26 cellular contexts compared by ENCODE assay signal in the genomic region with DNA sequence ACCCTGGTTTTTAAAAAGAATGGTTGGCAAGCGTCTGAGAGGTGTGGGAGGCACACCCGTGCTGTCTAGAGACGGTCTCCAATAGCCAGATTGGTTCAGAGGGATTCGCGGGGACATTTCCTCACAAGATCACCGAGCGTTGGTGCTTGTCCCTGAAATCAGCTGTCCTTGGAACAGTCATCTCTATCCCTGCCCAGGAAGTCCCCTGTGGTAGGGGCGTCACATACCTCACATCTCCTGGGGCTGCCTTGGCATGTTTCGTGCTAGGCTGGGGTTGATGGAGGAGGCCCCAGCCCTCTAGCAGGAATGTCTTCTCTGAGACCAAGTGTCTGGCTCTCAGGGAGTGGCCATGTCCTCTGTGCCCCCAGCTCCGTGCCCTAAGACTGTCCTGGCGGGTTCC. TPM values are rescaled to one million over a fixed set of nuclear protein-coding genes. Genes with fewer than 3 reads are reported as not detected.
DNase-seq lines count a peak whose midpoint lies in the region; ATAC-seq and TF ChIP-seq lines count a peak whose summit lies in the region.
"Had no signal": no experiment of that assay in that cellular context is flagged by ENCODE, and none has a peak within 500 bp of the region (broad histone marks: within the 10 kb centered on the region; RNA-seq: fewer than 3 reads in every experiment).

No MANE protein-coding gene starts in this region.

- H3K9me3 Mint-ChIP-seq in stimulated activated naive CD8-positive, alpha-beta T cell treated with anti-CD3 and anti-CD28 coated beads, Interleukin-15, amount 100 ng/mL, for 72 hours: no peaks in the 10 kb centered on the region
- no peaks in the 10 kb centered on the region for H3K9me3 Mint-ChIP-seq in neural progenitor cell
- H3K9me3 Mint-ChIP-seq: activated B cell treated with CpG ODN at 0.5 μM for 24 hours; activated T-cell treated with anti-CD3 and anti-CD28 coated beads, Interleukin-2, amount 50 U/mL, for 72 hours; effector memory CD8-positive, alpha-beta T cell; neural crest cell had no signal

- H3K27me3 Mint-ChIP-seq in stimulated activated naive CD8-positive, alpha-beta T cell treated with anti-CD3 and anti-CD28 coated beads, Interleukin-15, amount 100 ng/mL, for 72 hours: peaks cover 46% of the 10 kb centered on the region
- peaks cover 16% of the 10 kb centered on the region for H3K27me3 Mint-ChIP-seq in neural progenitor cell (ENCODE audit: insufficient read depth, low read depth)

- peaks cover 71% of the 10 kb centered on the region for H3K4me1 Mint-ChIP-seq in stimulated activated naive CD8-positive, alpha-beta T cell treated with anti-CD3 and anti-CD28 coated beads, Interleukin-15, amount 100 ng/mL, for 72 hours
- H3K4me1 Mint-ChIP-seq in neural progenitor cell: peaks cover 61% of the 10 kb centered on the region
- H3K4me1 Mint-ChIP-seq: CD8-positive, alpha-beta memory T cell had no signal

- CTCF ChIA-PET in HEK293T (lab: Yijun Ruan, JAX): no interaction called here

- no peak overlapping the region for H2AFZ ChIP-seq in neural progenitor cell (replicated peaks)

- no peak overlapping the region for H3K27ac Mint-ChIP-seq in stimulated activated naive CD8-positive, alpha-beta T cell treated with anti-CD3 and anti-CD28 coated beads, Interleukin-15, amount 100 ng/mL, for 72 hours
- H3K27ac Mint-ChIP-seq in neural progenitor cell: peak overlapping the region; percentile 79
- H3K27ac Mint-ChIP-seq: activated B cell treated with CpG ODN at 0.5 μM for 24 hours; activated T-cell treated with anti-CD3 and anti-CD28 coated beads, Interleukin-2, amount 50 U/mL, for 72 hours; B cell; CD8-positive, alpha-beta memory T cell had no signal

- H3K36me3 Mint-ChIP-seq in neural progenitor cell: no peaks in the 10 kb centered on the region
- H3K36me3 Mint-ChIP-seq: CD8-positive, alpha-beta memory T cell had no signal

- no peak for DNase-seq in stimulated activated naive CD8-positive, alpha-beta T cell treated with anti-CD3 and anti-CD28 coated beads, Interleukin-15, Interleukin-2, amounts not matched to agents 100 U/mL and 50 U/mL, for 24 hours
- DNase-seq in stimulated activated naive CD8-positive, alpha-beta T cell treated with anti-CD3 and anti-CD28 coated beads, Interleukin-15, amount 100 ng/mL, for 72 hours: no peak
- DNase-seq in left cardiac atrium (peak; percentile 18), neural progenitor cell (ENCODE audit: low spot score) (no peak), HEK293T (ENCODE audit: extremely low spot score) (no peak), NCI-H1092 (lab: John Stamatoyannopoulos, UW) (no peak), upper lobe of right lung (no peak)
- DNase-seq: activated B cell treated with CpG ODN at 0.5 μM for 24 hours; activated CD4-positive, alpha-beta T cell treated with anti-CD3 and anti-CD28 coated beads, Interleukin-2, amount 50 U/mL, for 1 hour; activated naive CD4-positive, alpha-beta T cell treated with Interleukin-2 at 50 U/mL for 16 hours; activated T-cell treated with anti-CD3 and anti-CD28 coated beads, Interleukin-2, amount 50 U/mL, for 72 hours; CD8-positive, alpha-beta memory T cell; colonic mucosa; DMS 273 treated with DMSO at 0.1 percent for 48 hours; effector memory CD8-positive, alpha-beta T cell; foreskin melanocyte; NCI-H2029; NCI-H2227 treated with DMSO at 0.1 percent for 48 hours; NCI-H526 treated with DMSO at 0.1 percent for 48 hours; stimulated activated naive CD4-positive, alpha-beta T cell had no signal

- POLR2A ChIA-PET in HEK293T (lab: Yijun Ruan, JAX): no interaction called here

- no peak overlapping the region for H3K4me3 ChIP-seq in neural progenitor cell
- H3K4me3 ChIP-seq in upper lobe of right lung: no peak overlapping the region
- H3K4me3 ChIP-seq: breast epithelium, colonic mucosa, HAP-1, mucosa of descending colon had no signal

- no peaks in the 10 kb centered on the region for H3F3A ChIP-seq in neural progenitor cell (ENCODE audit: low read depth)

- no peak overlapping the region for H3K4me3 Mint-ChIP-seq in stimulated activated naive CD8-positive, alpha-beta T cell treated with anti-CD3 and anti-CD28 coated beads, Interleukin-15, amount 100 ng/mL, for 72 hours
- no peak overlapping the region for H3K4me3 Mint-ChIP-seq in neural progenitor cell
- H3K4me3 Mint-ChIP-seq: activated B cell treated with CpG ODN at 0.5 μM for 24 hours; activated T-cell treated with anti-CD3 and anti-CD28 coated beads, Interleukin-2, amount 50 U/mL, for 72 hours; B cell; CD8-positive, alpha-beta memory T cell; effector memory CD8-positive, alpha-beta T cell; neural crest cell had no signal

- H4K20me1 ChIP-seq in neural progenitor cell (ENCODE audit: low read depth): no peaks in the 10 kb centered on the region

- TF ChIP-seq CTCF in neural progenitor cell (IDR thresholded peaks at IDR 0.05) (no peak), upper lobe of right lung (IDR thresholded peaks at IDR 0.05) (no peak)

- H3K9ac ChIP-seq in neural progenitor cell: no peak overlapping the region

- peaks cover 15% of the 10 kb centered on the region for H3K4me1 ChIP-seq in neural progenitor cell
- H3K4me1 ChIP-seq in upper lobe of right lung: peaks cover 4% of the 10 kb centered on the region
- H3K4me1 ChIP-seq: breast epithelium, colonic mucosa, HAP-1 had no signal

- H3K79me2 ChIP-seq in neural progenitor cell (ENCODE audit: low read depth): no peaks in the 10 kb centered on the region

- H3K27me3 ChIP-seq in neural progenitor cell (peaks cover under 1% of the 10 kb centered on the region), upper lobe of right lung (no peaks in the 10 kb centered on the region)
- H3K27me3 ChIP-seq: breast epithelium, colonic mucosa had no signal

- H3K4me2 ChIP-seq in neural progenitor cell: no peak overlapping the region

- intact Hi-C loops in left cardiac atrium (cut with DNase I): no loop called here
- intact Hi-C loops in upper lobe of right lung (cut with DNase I): no loop called here

- no peaks in the 10 kb centered on the region for H3K9me3 ChIP-seq in neural progenitor cell (ENCODE audit: low read depth)
- no peaks in the 10 kb centered on the region for H3K9me3 ChIP-seq in upper lobe of right lung
- H3K9me3 ChIP-seq: breast epithelium, colonic mucosa, HAP-1, mucosa of descending colon had no signal

- ATAC-seq in stimulated activated naive CD8-positive, alpha-beta T cell treated with anti-CD3 and anti-CD28 coated beads, Interleukin-15, Interleukin-2, amounts not matched to agents 100 U/mL and 50 U/mL, for 24 hours: peak; percentile 16
- ATAC-seq in stimulated activated naive CD8-positive, alpha-beta T cell treated with anti-CD3 and anti-CD28 coated beads, Interleukin-15, amount 100 ng/mL, for 72 hours: no peak
- ATAC-seq in left cardiac atrium: no peak
- no peak for ATAC-seq in GM18861 (IDR thresholded peaks at IDR 0.05; ENCODE audit: unreplicated experiment)
- no peak for ATAC-seq in upper lobe of right lung
- ATAC-seq: effector memory CD8-positive, alpha-beta T cell; mucosa of descending colon had no signal

- H3K36me3 ChIP-seq in neural progenitor cell (no peaks in the 10 kb centered on the region), upper lobe of right lung (no peaks in the 10 kb centered on the region)
- H3K36me3 ChIP-seq: breast epithelium, colonic mucosa, HAP-1 had no signal

- no peak overlapping the region for H3K27ac ChIP-seq in neural progenitor cell
- H3K27ac ChIP-seq in upper lobe of right lung: no peak overlapping the region
- H3K27ac ChIP-seq: colonic mucosa had no signal

TF ChIP-seq in HEK293T, 16 proteins besides CTCF, POLR2A, EP300 and RAD21:
- TF ChIP-seq CTBP1 (IDR thresholded peaks at IDR 0.05; ENCODE audit: borderline replicate concordance): no peak
- TF ChIP-seq, protein P1, sequence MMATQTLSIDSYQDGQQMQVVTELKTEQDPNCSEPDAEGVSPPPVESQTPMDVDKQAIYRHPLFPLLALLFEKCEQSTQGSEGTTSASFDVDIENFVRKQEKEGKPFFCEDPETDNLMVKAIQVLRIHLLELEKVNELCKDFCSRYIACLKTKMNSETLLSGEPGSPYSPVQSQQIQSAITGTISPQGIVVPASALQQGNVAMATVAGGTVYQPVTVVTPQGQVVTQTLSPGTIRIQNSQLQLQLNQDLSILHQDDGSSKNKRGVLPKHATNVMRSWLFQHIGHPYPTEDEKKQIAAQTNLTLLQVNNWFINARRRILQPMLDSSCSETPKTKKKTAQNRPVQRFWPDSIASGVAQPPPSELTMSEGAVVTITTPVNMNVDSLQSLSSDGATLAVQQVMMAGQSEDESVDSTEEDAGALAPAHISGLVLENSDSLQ (IDR thresholded peaks at IDR 0.05): no peak
- no peak for TF ChIP-seq FOXK2 (IDR thresholded peaks at IDR 0.05)
- TF ChIP-seq SP1 (IDR thresholded peaks at IDR 0.05): no peak
- TF ChIP-seq TARDBP (IDR thresholded peaks at IDR 0.05): no peak
- TF ChIP-seq FOXA1 (IDR thresholded peaks at IDR 0.05): no peak
TF ChIP-seq in HEK293T: peak in this region for 0.

RNA-seq across cellular contexts. Expression of gene FBLN2, which starts 6.8 kb away (rescaled TPM):
- total RNA-seq in left cardiac atrium (100 to 1,000 TPM; 178 to 256 TPM), neural progenitor cell (ENCODE audit: low replicate concordance) (15.0 and 15.9 TPM in 2 replicates), upper lobe of right lung (32.9 TPM)
